9 cellular contexts compared by ENCODE assay signal in genomic region chr18:70132999-70133398, GRCh38.
DNase-seq lines count a peak whose midpoint lies in the region; ATAC-seq and TF ChIP-seq lines count a peak whose summit lies in the region.
"Had no signal": no experiment of that assay in that cellular context is flagged by ENCODE, and none has a peak within 500 bp of the region (broad histone marks: within the 10 kb centered on the region; RNA-seq: fewer than 3 reads in every experiment).

No MANE protein-coding gene starts in this region.

- ATAC-seq in left lung (peak; percentile 76), HG02759 (IDR thresholded peaks at IDR 0.05; ENCODE audit: unreplicated experiment) (no peak)

- peaks cover 0 to 6% of the 10 kb centered on the region in 2 donors for H3K36me3 ChIP-seq in left lung

- TF ChIP-seq CTCF in left lung (IDR thresholded peaks at IDR 0.05), result no peak

- no peaks in the 10 kb centered on the region for H3K27me3 ChIP-seq in left lung

- H3K4me3 ChIP-seq in left lung, result no peak overlapping the region

- DNase-seq in AG08395 (ENCODE audit: low spot score) (peak; percentile 86), HS-5 (ENCODE audit: low read depth) (peak; percentile 77), cerebellar cortex (ENCODE audit: low spot score) (peak; percentile 14), left lung (no peak), KBM-7 (no peak), hippocampal formation (lab: John Stamatoyannopoulos, UW) (no peak), superior temporal gyrus (ENCODE audit: extremely low spot score) (no peak)
- DNase-seq: CD8-positive, alpha-beta memory T cell had no signal

- intact Hi-C loops in left lung (cut with DNase I), result no loop called here

- no peaks in the 10 kb centered on the region for H3K9me3 ChIP-seq in left lung

- in situ Hi-C loops in KBM-7 (cut with MboI; ENCODE audit: low pct_unique_long_range_greater_than_20kb, low sequenced_read_pairs), result no loop called here

- no peak overlapping the region for H3K27ac ChIP-seq in left lung

- no peaks in the 10 kb centered on the region for H3K4me1 ChIP-seq in left lung

Comparison
In these comparisons a context has a peak if more than half of its experiments do, and no peak if none do; other contexts are left out.
1. DNase-seq: peak in AG08395 (single experiment), HS-5 (single experiment) and cerebellar cortex (single experiment); none in left lung (0 of 2), KBM-7 (single experiment), hippocampal formation (0 of 2) and superior temporal gyrus (single experiment).